In genomic region chr3:55172913-55173312, GRCh38 we compare ENCODE assay signal across 16 cellular contexts.
A peak's percentile ranks its signal among the peaks of the same experiment; 100 is the strongest.
DNase-seq lines count a peak whose midpoint lies in the region; ATAC-seq and FAIRE-seq lines count a peak whose summit lies in the region.
"Had no signal": no experiment of that assay in that cellular context is flagged by ENCODE, and none has a peak within 500 bp of the region (broad histone marks: within the 10 kb centered on the region; RNA-seq: fewer than 3 reads in every experiment).

No MANE protein-coding gene starts in this region.

- no peak for ATAC-seq in HG03565 (IDR thresholded peaks at IDR 0.05; ENCODE audit: unreplicated experiment)
- ATAC-seq: HCT116, HepG2 had no signal

- no peaks in the 10 kb centered on the region for H3K27me3 ChIP-seq in trophoblast cell (ENCODE audit: insufficient read depth, low read length)

- no peaks in the 10 kb centered on the region for H3K79me2 ChIP-seq in trophoblast cell (ENCODE audit: control insufficient read depth, insufficient read depth, low read length, poor library complexity)

- H2BK120ac ChIP-seq in trophoblast cell (ENCODE audit: insufficient read depth, low read length, poor library complexity), result peak overlapping the region; percentile 45

- DNase-seq in HTR-8/SVneo (ENCODE audit: insufficient read length, low spot score) (no peak), M059J (ENCODE audit: low read depth) (peak; percentile 81), kidney tubule cell (ENCODE audit: low spot score) (peak; percentile 44), trophoblast cell (no peak), NCI-H345 (lab: John Stamatoyannopoulos, UW) (no peak), midbrain (lab: John Stamatoyannopoulos, UW) (no peak), amygdala (lab: John Stamatoyannopoulos, UW) (no peak)
- DNase-seq: C1 segment of cervical spinal cord; Calu3; CD4-positive, alpha-beta T cell; DMS 273 treated with DMSO at 0.1 percent for 48 hours had no signal

- no peak overlapping the region for H3K4me3 ChIP-seq in trophoblast cell (ENCODE audit: low read depth, low read length)

- no CpG with 5 or more reads among the region's 4 CpGs for WGBS in trophoblast cell (ENCODE audit: extremely low coverage, insufficient coverage, insufficient read length)

- H2AK5ac ChIP-seq in trophoblast cell (ENCODE audit: low read length), result no peak overlapping the region

- no peak overlapping the region for H4K12ac ChIP-seq in trophoblast cell (ENCODE audit: low read depth, low read length)

- FAIRE-seq in HTR-8/SVneo (lab: Jason Lieb, UNC), result peak; percentile 92
- FAIRE-seq: A204.1, H54, HepG2 had no signal

- H4K8ac ChIP-seq in trophoblast cell (ENCODE audit: low read depth, low read length), result no peak overlapping the region

- H2BK12ac ChIP-seq in trophoblast cell (ENCODE audit: low read length), result peak overlapping the region; percentile 58

- H3K27ac ChIP-seq in trophoblast cell (ENCODE audit: low read depth, low read length), result no peak overlapping the region

- peaks cover 9 to 10% of the 10 kb centered on the region in 2 experiments for H3K4me1 ChIP-seq in trophoblast cell (ENCODE audit: control insufficient read depth in 1 of 2, insufficient read depth in 2 of 2, low read length in 2 of 2)

- H2AFZ ChIP-seq in trophoblast cell (ENCODE audit: insufficient read depth, low read length, poor library complexity), result no peak overlapping the region

- H3K79me1 ChIP-seq in trophoblast cell (ENCODE audit: low read length), result peaks cover 7% of the 10 kb centered on the region

- H3K18ac ChIP-seq in trophoblast cell (ENCODE audit: low read length), result no peak overlapping the region

- H3K4me2 ChIP-seq in trophoblast cell (ENCODE audit: low read length), result no peak overlapping the region

- H2BK5ac ChIP-seq in trophoblast cell (ENCODE audit: low read depth, low read length, poor library complexity), result no peak overlapping the region

- no peak overlapping the region for H3K4ac ChIP-seq in trophoblast cell (ENCODE audit: low read depth, low read length)

- H3K36me3 ChIP-seq in trophoblast cell (ENCODE audit: control insufficient read depth in 1 of 2, insufficient read depth in 2 of 2, low read length in 2 of 2), result no peaks in the 10 kb centered on the region

- H3K23ac ChIP-seq in trophoblast cell (ENCODE audit: low read length), result no peak overlapping the region

- H3K9ac ChIP-seq in trophoblast cell (ENCODE audit: low read length), result no peak overlapping the region

- H4K91ac ChIP-seq in trophoblast cell (ENCODE audit: low read depth, low read length), result no peak overlapping the region

- no peak overlapping the region for H3K14ac ChIP-seq in trophoblast cell (ENCODE audit: low read length)

- H3K9me3 ChIP-seq in trophoblast cell (ENCODE audit: insufficient read depth, low read depth, low read length), result peaks cover 1% of the 10 kb centered on the region

Comparison
In these comparisons a context has a peak if more than half of its experiments do, and no peak if none do; other contexts are left out.
1. DNase-seq: peak in M059J (single experiment) and kidney tubule cell (single experiment); none in HTR-8/SVneo (single experiment), trophoblast cell (0 of 2), NCI-H345 (single experiment), midbrain (single experiment) and amygdala (0 of 56).